Comparison of ENCODE assay signal across 28 cellular contexts in genomic region chr21:42467613-42467983, GRCh38. TPM values are rescaled to one million over a fixed set of nuclear protein-coding genes. Genes with fewer than 3 reads are reported as not detected.
DNase-seq lines count a peak whose midpoint lies in the region; ATAC-seq, FAIRE-seq and TF ChIP-seq lines count a peak whose summit lies in the region.
"Had no signal": no experiment of that assay in that cellular context is flagged by ENCODE, and none has a peak within 500 bp of the region (broad histone marks: within the 10 kb centered on the region; RNA-seq: fewer than 3 reads in every experiment).

No MANE protein-coding gene starts in this region.

- H3K4me1 Mint-ChIP-seq in stimulated activated memory B cell treated with anti-CD40 and anti-IgM and Interleukin-4, amounts not matched to agents 10 μg/mL and 1 μg/mL and 100 μg/mL, for 72 hours = peaks cover 78% of the 10 kb centered on the region
- H3K4me1 Mint-ChIP-seq in chondrocyte (ENCODE audit: low read depth) = peaks cover 11% of the 10 kb centered on the region

- H3K79me2 ChIP-seq in PC-3 (ENCODE audit: low read length) = no peaks in the 10 kb centered on the region

- H3K27ac ChIP-seq in PC-3 (ENCODE audit: low read length) = peak overlapping the region; percentile 83
- no peak overlapping the region for H3K27ac ChIP-seq in duodenal mucosa (ENCODE audit: low read depth, low read length)
- H3K27ac ChIP-seq: C4-2B, HL-60, sigmoid colon, tibial artery had no signal

- H3K9ac ChIP-seq in PC-3 (ENCODE audit: low read length) = peak overlapping the region; percentile 46; the same call in 1 of the 2 replicates
- peak overlapping the region in 1 of 2 donors; percentile 19 for H3K9ac ChIP-seq in duodenal mucosa (ENCODE audit: low read depth in 1 of 2, low read length in 2 of 2)

- CTCF ChIA-PET in PC-3 (lab: Charles Lee) = interaction anchor here (0.6 to 1.0 kb wide), 4 partner anchors 8 to 76 kb away, joined by 3 to 12 read pairs (median 7); no protein-coding TSS in a partner anchor

- no TSS peak for BruUV-seq in PC-3 (replicated peaks; lab: Mats Ljungman, UMichigan)

- no peak for TF ChIP-seq POLR2A in GM12891 (IDR thresholded peaks at IDR 0.05; ENCODE audit: low read depth, low read length)

- H3K27me3 ChIP-seq in PC-3 (ENCODE audit: low read length) = no peaks in the 10 kb centered on the region
- H3K27me3 ChIP-seq in duodenal mucosa (ENCODE audit: control insufficient read depth in 1 of 2, insufficient read depth in 2 of 2, low read length in 2 of 2) = no peaks in the 10 kb centered on the region
- H3K27me3 ChIP-seq: gastrocnemius medialis, sigmoid colon had no signal

- H3K27ac Mint-ChIP-seq in stimulated activated memory B cell treated with anti-CD40 and anti-IgM and Interleukin-4, amounts not matched to agents 10 μg/mL and 1 μg/mL and 100 μg/mL, for 72 hours = peak overlapping the region; percentile 57
- H3K27ac Mint-ChIP-seq in chondrocyte (ENCODE audit: unreplicated experiment) = no peak overlapping the region
- H3K27ac Mint-ChIP-seq: activated naive CD8-positive, alpha-beta T cell treated with anti-CD3 and anti-CD28 coated beads, Interleukin-2, amount 50 U/mL, for 24 hours; memory B cell; T-helper 2 cell treated with Interferon-gamma antibody and Interleukin-4, amounts not matched to agents 5 μg/mL and 100 μg/mL, for 36 hours had no signal

- H3F3A ChIP-seq in PC-3 (ENCODE audit: low read length, unreplicated experiment) = no peaks in the 10 kb centered on the region

- no peak overlapping the region for H3K4me3 Mint-ChIP-seq in stimulated activated memory B cell treated with anti-CD40 and anti-IgM and Interleukin-4, amounts not matched to agents 10 μg/mL and 1 μg/mL and 100 μg/mL, for 72 hours
- H3K4me3 Mint-ChIP-seq in chondrocyte (ENCODE audit: unreplicated experiment) = no peak overlapping the region
- H3K4me3 Mint-ChIP-seq: activated naive CD8-positive, alpha-beta T cell treated with anti-CD3 and anti-CD28 coated beads, Interleukin-2, amount 50 U/mL, for 24 hours; memory B cell; T-helper 2 cell treated with Interferon-gamma antibody and Interleukin-4, amounts not matched to agents 5 μg/mL and 100 μg/mL, for 36 hours had no signal

- H3K4me3 ChIP-seq in PC-3 (ENCODE audit: low read length) (no peak overlapping the region), duodenal mucosa (ENCODE audit: low read depth in 1 of 2, low read length in 2 of 2) (peak overlapping the region; percentile 3 to 23)
- H3K4me3 ChIP-seq: prostate gland, sigmoid colon, tibial artery had no signal

- H3K9me3 ChIP-seq in PC-3 (ENCODE audit: low read length) (no peaks in the 10 kb centered on the region), duodenal mucosa (ENCODE audit: control insufficient read depth in 1 of 2, low read length in 2 of 2) (no peaks in the 10 kb centered on the region)
- H3K9me3 ChIP-seq: Caco-2, gastrocnemius medialis, prostate gland, sigmoid colon, tibial artery had no signal

- H4K20me1 ChIP-seq in PC-3 (ENCODE audit: low read length) = no peaks in the 10 kb centered on the region

- FAIRE-seq in GM12891 (lab: Jason Lieb, UNC) = peak; percentile 13

- no peaks in the 10 kb centered on the region for H3K36me3 Mint-ChIP-seq in stimulated activated memory B cell treated with anti-CD40 and anti-IgM and Interleukin-4, amounts not matched to agents 10 μg/mL and 1 μg/mL and 100 μg/mL, for 72 hours
- no peaks in the 10 kb centered on the region for H3K36me3 Mint-ChIP-seq in chondrocyte (ENCODE audit: low read depth)
- H3K36me3 Mint-ChIP-seq: immature natural killer cell, memory B cell had no signal

- ATAC-seq in PC-3 (no peak), HG02678 (IDR thresholded peaks at IDR 0.05; ENCODE audit: unreplicated experiment) (no peak)
- ATAC-seq in stimulated activated memory B cell treated with anti-CD40 and anti-IgM and Interleukin-4, amounts not matched to agents 10 μg/mL and 1 μg/mL and 100 μg/mL, for 72 hours = no peak
- ATAC-seq: activated naive CD8-positive, alpha-beta T cell treated with anti-CD3 and anti-CD28 coated beads, Interleukin-2, amount 50 U/mL, for 24 hours; stimulated activated naive CD8-positive, alpha-beta T cell treated with anti-CD3 and anti-CD28 coated beads, Interleukin-15, Interleukin-2, amounts not matched to agents 100 U/mL and 50 U/mL, for 24 hours had no signal

- H3K9me3 Mint-ChIP-seq in stimulated activated memory B cell treated with anti-CD40 and anti-IgM and Interleukin-4, amounts not matched to agents 10 μg/mL and 1 μg/mL and 100 μg/mL, for 72 hours = peaks cover 6% of the 10 kb centered on the region
- no peaks in the 10 kb centered on the region for H3K9me3 Mint-ChIP-seq in chondrocyte (ENCODE audit: low read depth)
- H3K9me3 Mint-ChIP-seq: activated naive CD8-positive, alpha-beta T cell treated with anti-CD3 and anti-CD28 coated beads, Interleukin-2, amount 50 U/mL, for 24 hours; immature natural killer cell; memory B cell; T-helper 2 cell treated with Interferon-gamma antibody and Interleukin-4, amounts not matched to agents 5 μg/mL and 100 μg/mL, for 36 hours had no signal

- no peak overlapping the region for H3K4me2 ChIP-seq in PC-3 (ENCODE audit: low read length)

- no peaks in the 10 kb centered on the region for H3K9me2 ChIP-seq in PC-3 (replicated peaks; ENCODE audit: low read length)

- H3K27me3 Mint-ChIP-seq in stimulated activated memory B cell treated with anti-CD40 and anti-IgM and Interleukin-4, amounts not matched to agents 10 μg/mL and 1 μg/mL and 100 μg/mL, for 72 hours = no peaks in the 10 kb centered on the region
- peaks cover 2% of the 10 kb centered on the region for H3K27me3 Mint-ChIP-seq in chondrocyte (ENCODE audit: low read depth)

- H3K36me3 ChIP-seq in PC-3 (ENCODE audit: low read depth, low read length) (no peaks in the 10 kb centered on the region), duodenal mucosa (ENCODE audit: control insufficient read depth in 1 of 2, insufficient read depth in 2 of 2, low read length in 2 of 2) (no peaks in the 10 kb centered on the region)
- H3K36me3 ChIP-seq: gastrocnemius medialis, prostate gland, sigmoid colon, tibial artery had no signal

- POLR2A ChIA-PET in PC-3 (lab: Charles Lee; ENCODE audit: unreplicated experiment) = interaction anchor here (0.8 kb wide), 1 partner anchor 104 kb away, joined by 4 read pairs; no protein-coding TSS in a partner anchor

- H2AFZ ChIP-seq in PC-3 (ENCODE audit: low read length) = no peak overlapping the region

- DNase-seq in GM12891 (ENCODE audit: insufficient read length, low spot score) = no peak
- no peak for DNase-seq in PC-3
- DNase-seq in chondrocyte (ENCODE audit: low spot score) = no peak
- no peak for DNase-seq in T-helper 1 cell
- DNase-seq: activated CD4-positive, alpha-beta T cell treated with anti-CD3 and anti-CD28 coated beads for 48 hours; activated gamma-delta T cell treated with Interleukin-2 at 50 U/mL for 16 hours; activated naive CD8-positive, alpha-beta T cell treated with anti-CD3 and anti-CD28 coated beads, Interleukin-2, amount 50 U/mL, for 24 hours; activated T-cell treated with anti-CD3 and anti-CD28 coated beads, Interleukin-2, amount 50 U/mL, for 1 hour; central memory CD4-positive, alpha-beta T cell; DMS79 treated with DMSO at 0.1 percent for 48 hours; HCEC 1CT; hippocampal formation; sigmoid colon; stimulated activated naive CD8-positive, alpha-beta T cell treated with anti-CD3 and anti-CD28 coated beads, Interleukin-15, Interleukin-2, amounts not matched to agents 100 U/mL and 50 U/mL, for 24 hours had no signal

- TF ChIP-seq CTCF in PC-3 (conservative IDR thresholded peaks at IDR 0.05; ENCODE audit: low read depth, low read length) = no peak
- no peak for TF ChIP-seq CTCF in chondrocyte (IDR thresholded peaks at IDR 0.05)

- intact Hi-C loops in PC-3 (cut with micrococcal nuclease) = loop anchor here (2.0 kb wide), 1 partner anchor 69 kb away; no protein-coding TSS in a partner anchor

- H3K4me1 ChIP-seq in PC-3 (ENCODE audit: insufficient read depth, low read length) (peaks cover 21% of the 10 kb centered on the region), duodenal mucosa (ENCODE audit: control insufficient read depth in 1 of 2, insufficient read depth in 2 of 2, low read length in 2 of 2) (peaks cover 71 to 76% of the 10 kb centered on the region in 2 donors)
- H3K4me1 ChIP-seq: tibial artery had no signal

TF ChIP-seq in GM12891, 5 proteins besides CTCF, POLR2A, EP300 and RAD21:
- TF ChIP-seq PAX5 (IDR thresholded peaks at IDR 0.05; ENCODE audit: insufficient read depth, low read length, severe bottlenecking) (no peak), TAF1 (IDR thresholded peaks at IDR 0.05; ENCODE audit: low read depth, low read length) (no peak), POU2F2 (IDR thresholded peaks at IDR 0.05; ENCODE audit: low read depth, low read length) (no peak), SPI1 (IDR thresholded peaks at IDR 0.05; ENCODE audit: low read depth, low read length) (no peak), POLR2AphosphoS5 (IDR thresholded peaks at IDR 0.05; ENCODE audit: low read depth, low read length) (no peak)

RNA-seq across cellular contexts. Expression of gene RSPH1, which starts 28.4 kb away (rescaled TPM):
- 2.6 TPM for polyA plus RNA-seq in GM12891 (2012; ENCODE audit: low read depth, missing spikeins)
- total RNA-seq in PC-3 (2014; rRNA removed) (0.51 and 0.98 TPM in 2 replicates), chondrocyte (0.15 TPM in 1 of 3 replicates, not detected in the others)
- total RNA-seq: dermis microvascular lymphatic vessel endothelial cell, myocyte had no signal

RNA-seq across cellular contexts. Expression of gene SLC37A1, which starts 46.1 kb away (rescaled TPM):
- polyA plus RNA-seq in GM12891 (2012; ENCODE audit: low read depth, missing spikeins) = 14.0 TPM
- 34.2 and 38.3 TPM in 2 replicates for total RNA-seq in PC-3 (2014; rRNA removed)
- total RNA-seq in chondrocyte = 3.5 to 4.8 TPM (median 4.7 TPM) in 3 replicates
- total RNA-seq: myocyte had no signal
